In the genomic region with DNA sequence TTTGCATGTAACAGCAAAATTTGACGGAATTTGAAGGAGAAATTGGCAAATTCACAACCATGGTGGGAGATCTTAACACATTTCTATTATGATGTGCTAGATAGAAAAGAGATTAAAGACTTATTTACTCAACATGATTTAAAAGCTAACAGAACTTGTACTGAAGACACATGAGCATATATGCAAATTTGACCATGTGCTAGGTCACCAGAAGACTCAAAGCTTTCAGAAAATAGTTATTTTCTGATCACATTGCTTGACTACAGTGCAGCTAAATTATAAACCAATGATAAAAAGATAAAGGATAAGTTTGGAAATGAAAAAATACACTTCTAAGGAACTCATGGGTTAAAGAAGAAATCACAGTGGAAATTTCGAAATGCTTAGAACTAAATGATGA, we compare ENCODE assay signal across 23 cellular contexts. TPM values are rescaled to one million over a fixed set of nuclear protein-coding genes. Genes with fewer than 3 reads are reported as not detected.
A peak's percentile ranks its signal among the peaks of the same experiment; 100 is the strongest.
DNase-seq lines count a peak whose midpoint lies in the region; ATAC-seq and TF ChIP-seq lines count a peak whose summit lies in the region.
"Had no signal": no experiment of that assay in that cellular context is flagged by ENCODE, and none has a peak within 500 bp of the region (broad histone marks: within the 10 kb centered on the region; RNA-seq: fewer than 3 reads in every experiment).

No MANE protein-coding gene starts in this region.

- peak overlapping the region; percentile 97 for H3K27ac Mint-ChIP-seq in activated naive CD4-positive, alpha-beta T cell treated with anti-CD3 and anti-CD28 coated beads, Interleukin-2, amount 50 U/mL, for 24 hours
- peak overlapping the region; percentile 79 for H3K27ac Mint-ChIP-seq in activated naive CD8-positive, alpha-beta T cell treated with anti-CD3 and anti-CD28 coated beads, Interleukin-2, amount 50 U/mL, for 24 hours
- peak overlapping the region; percentile 35 for H3K27ac Mint-ChIP-seq in stimulated activated effector memory CD8-positive, alpha-beta T cell treated with anti-CD3 and anti-CD28 coated beads, Interleukin-12 subunit alpha, Interleukin-12 subunit beta, amount 100 ng/mL, for 72 hours
- H3K27ac Mint-ChIP-seq in osteocyte (ENCODE audit: unreplicated experiment): no peak overlapping the region
- H3K27ac Mint-ChIP-seq: nephron progenitor cell had no signal

- H4K20me1 ChIP-seq in Karpas-422 (ENCODE audit: insufficient read depth, low read depth, low read length): no peaks in the 10 kb centered on the region; the same call in 1 of the 2 replicates

- peaks cover 65% of the 10 kb centered on the region for H3K79me2 ChIP-seq in Karpas-422 (ENCODE audit: low read length)

- H2AFZ ChIP-seq in Karpas-422 (ENCODE audit: low read length): no peak overlapping the region
- H2AFZ ChIP-seq: GM23248 had no signal

- H3K27ac ChIP-seq in Karpas-422 (ENCODE audit: low read length): peak overlapping the region; percentile 35
- H3K27ac ChIP-seq: ascending aorta, GM23248 had no signal

- peak overlapping the region; percentile 82 for H3K4me3 Mint-ChIP-seq in activated naive CD4-positive, alpha-beta T cell treated with anti-CD3 and anti-CD28 coated beads, Interleukin-2, amount 50 U/mL, for 24 hours
- peak overlapping the region; percentile 57 for H3K4me3 Mint-ChIP-seq in activated naive CD8-positive, alpha-beta T cell treated with anti-CD3 and anti-CD28 coated beads, Interleukin-2, amount 50 U/mL, for 24 hours
- H3K4me3 Mint-ChIP-seq in stimulated activated effector memory CD8-positive, alpha-beta T cell treated with anti-CD3 and anti-CD28 coated beads, Interleukin-12 subunit alpha, Interleukin-12 subunit beta, amount 100 ng/mL, for 72 hours: peak overlapping the region; percentile 48
- no peak overlapping the region for H3K4me3 Mint-ChIP-seq in osteocyte (ENCODE audit: unreplicated experiment)
- H3K4me3 Mint-ChIP-seq: nephron progenitor cell had no signal

- no peak overlapping the region for H3K9ac ChIP-seq in Karpas-422 (ENCODE audit: low read length)
- H3K9ac ChIP-seq: GM23248 had no signal

- no peak for TF ChIP-seq CTCF in osteocyte (IDR thresholded peaks at IDR 0.05)

- no peak for ATAC-seq in activated naive CD8-positive, alpha-beta T cell treated with anti-CD3 and anti-CD28 coated beads, Interleukin-2, amount 50 U/mL, for 24 hours
- no peak for ATAC-seq in stimulated activated effector memory CD8-positive, alpha-beta T cell treated with anti-CD3 and anti-CD28 coated beads, Interleukin-12 subunit alpha, Interleukin-12 subunit beta, amount 100 ng/mL, for 72 hours
- ATAC-seq in GM18907 (IDR thresholded peaks at IDR 0.05; ENCODE audit: unreplicated experiment): no peak
- ATAC-seq: PC-3 had no signal

- H3K9me3 Mint-ChIP-seq in activated naive CD4-positive, alpha-beta T cell treated with anti-CD3 and anti-CD28 coated beads, Interleukin-2, amount 50 U/mL, for 24 hours: no peaks in the 10 kb centered on the region
- no peaks in the 10 kb centered on the region for H3K9me3 Mint-ChIP-seq in activated naive CD8-positive, alpha-beta T cell treated with anti-CD3 and anti-CD28 coated beads, Interleukin-2, amount 50 U/mL, for 24 hours
- H3K9me3 Mint-ChIP-seq in stimulated activated effector memory CD8-positive, alpha-beta T cell treated with anti-CD3 and anti-CD28 coated beads, Interleukin-12 subunit alpha, Interleukin-12 subunit beta, amount 100 ng/mL, for 72 hours: no peaks in the 10 kb centered on the region
- no peaks in the 10 kb centered on the region for H3K9me3 Mint-ChIP-seq in osteocyte (ENCODE audit: unreplicated experiment)
- H3K9me3 Mint-ChIP-seq: nephron progenitor cell had no signal

- DNase-seq in activated naive CD4-positive, alpha-beta T cell treated with Interleukin-2 at 50 U/mL for 16 hours: no peak
- DNase-seq in Karpas-422: no peak
- no peak for DNase-seq in activated naive CD8-positive, alpha-beta T cell treated with anti-CD3 and anti-CD28 coated beads, Interleukin-2, amount 50 U/mL, for 24 hours
- DNase-seq in stimulated activated effector memory CD8-positive, alpha-beta T cell treated with anti-CD3 and anti-CD28 coated beads, Interleukin-12 subunit alpha, Interleukin-12 subunit beta, amount 100 ng/mL, for 72 hours (ENCODE audit: low spot score in 2 of 2): no peak
- DNase-seq in NCI-H1694 (lab: John Stamatoyannopoulos, UW): no peak
- DNase-seq in osteocyte (ENCODE audit: extremely low spot score, unreplicated experiment): no peak
- DNase-seq: GM23248; hippocampal formation; Kasumi-1; kidney; mammary epithelial cell; NCI-H1436 treated with DMSO at 0.1 percent for 48 hours; NCI-H774; nephron progenitor cell; PC-3; stimulated activated CD4-positive, alpha-beta T cell treated with anti-CD3 and anti-CD28 coated beads, Interleukin-4, amount 100 ng/mL, for 24 hours had no signal

- no peak overlapping the region for H3K4me3 ChIP-seq in Karpas-422 (ENCODE audit: low read length)
- H3K4me3 ChIP-seq: ascending aorta, GM23248, skin epidermis had no signal

- peaks cover 89% of the 10 kb centered on the region for H3K4me1 Mint-ChIP-seq in activated naive CD4-positive, alpha-beta T cell treated with anti-CD3 and anti-CD28 coated beads, Interleukin-2, amount 50 U/mL, for 24 hours
- H3K4me1 Mint-ChIP-seq in activated naive CD8-positive, alpha-beta T cell treated with anti-CD3 and anti-CD28 coated beads, Interleukin-2, amount 50 U/mL, for 24 hours: peaks cover 90% of the 10 kb centered on the region
- H3K4me1 Mint-ChIP-seq in stimulated activated effector memory CD8-positive, alpha-beta T cell treated with anti-CD3 and anti-CD28 coated beads, Interleukin-12 subunit alpha, Interleukin-12 subunit beta, amount 100 ng/mL, for 72 hours: peaks cover 69% of the 10 kb centered on the region
- peaks cover 11% of the 10 kb centered on the region for H3K4me1 Mint-ChIP-seq in osteocyte (ENCODE audit: unreplicated experiment)
- H3K4me1 Mint-ChIP-seq: nephron progenitor cell had no signal

- no peaks in the 10 kb centered on the region for H3K9me3 ChIP-seq in Karpas-422 (ENCODE audit: low read length)
- H3K9me3 ChIP-seq: ascending aorta had no signal

- no peaks in the 10 kb centered on the region for H3K9me2 ChIP-seq in Karpas-422 (replicated peaks; ENCODE audit: insufficient read depth, low read length)

- H3K36me3 Mint-ChIP-seq in activated naive CD4-positive, alpha-beta T cell treated with anti-CD3 and anti-CD28 coated beads, Interleukin-2, amount 50 U/mL, for 24 hours: peaks cover 24% of the 10 kb centered on the region
- peaks cover 56% of the 10 kb centered on the region for H3K36me3 Mint-ChIP-seq in activated naive CD8-positive, alpha-beta T cell treated with anti-CD3 and anti-CD28 coated beads, Interleukin-2, amount 50 U/mL, for 24 hours (ENCODE audit: low read depth)
- peaks cover 94% of the 10 kb centered on the region for H3K36me3 Mint-ChIP-seq in stimulated activated effector memory CD8-positive, alpha-beta T cell treated with anti-CD3 and anti-CD28 coated beads, Interleukin-12 subunit alpha, Interleukin-12 subunit beta, amount 100 ng/mL, for 72 hours
- peaks cover 4% of the 10 kb centered on the region for H3K36me3 Mint-ChIP-seq in osteocyte (ENCODE audit: unreplicated experiment)

- peak overlapping the region; percentile 42 for H3K4me2 ChIP-seq in Karpas-422 (ENCODE audit: low read depth, low read length, poor library complexity, severe bottlenecking)

- H3K27me3 ChIP-seq in Karpas-422 (ENCODE audit: low read length): no peaks in the 10 kb centered on the region
- H3K27me3 ChIP-seq: ascending aorta had no signal

- H3K27me3 Mint-ChIP-seq in activated naive CD4-positive, alpha-beta T cell treated with anti-CD3 and anti-CD28 coated beads, Interleukin-2, amount 50 U/mL, for 24 hours: no peaks in the 10 kb centered on the region
- H3K27me3 Mint-ChIP-seq in activated naive CD8-positive, alpha-beta T cell treated with anti-CD3 and anti-CD28 coated beads, Interleukin-2, amount 50 U/mL, for 24 hours: no peaks in the 10 kb centered on the region
- H3K27me3 Mint-ChIP-seq in osteocyte (ENCODE audit: unreplicated experiment): no peaks in the 10 kb centered on the region

- H3K4me1 ChIP-seq in Karpas-422 (ENCODE audit: low read length): peaks cover 85% of the 10 kb centered on the region
- H3K4me1 ChIP-seq: ascending aorta had no signal

- H3K36me3 ChIP-seq in Karpas-422 (ENCODE audit: insufficient read depth, low read length): no peaks in the 10 kb centered on the region
- H3K36me3 ChIP-seq: ascending aorta had no signal

RNA-seq across cellular contexts. Expression of a gene that starts 9.1 kb away (rescaled TPM):
- 0.11 TPM in 1 of 2 replicates, not detected in the other for total RNA-seq in Karpas-422 (2014; rRNA removed; shearing (Covaris generic); ENCODE audit: low replicate concordance)
- total RNA-seq in osteocyte: 0.19 TPM in 1 of 2 replicates, not detected in the other
- total RNA-seq: endothelial cell of umbilical vein, GM23248, mammary epithelial cell, PC-3 had no signal

RNA-seq across cellular contexts. Expression of a gene that starts 39.9 kb away (rescaled TPM):
- 45.4 and 126 TPM in 2 replicates for total RNA-seq in Karpas-422 (2014; rRNA removed; shearing (Covaris generic); ENCODE audit: low replicate concordance)
- not detected in 2 replicates for total RNA-seq in osteocyte
- total RNA-seq: ascending aorta, endothelial cell of umbilical vein, GM23248, mammary epithelial cell, PC-3, posterior vena cava, temporal lobe had no signal

Comparison
In these comparisons a context has a peak if more than half of its experiments do, and no peak if none do; other contexts are left out.
1. RNA of a gene that starts 39.9 kb away (total RNA-seq): 45.4 to 126 TPM in Karpas-422; not detected in osteocyte; every median in the first group is over 10 times any median in the second.